ENCODE assay signal across 23 cellular contexts in genomic region chrX:153500676-153501280, GRCh38. TPM values are rescaled to one million over a fixed set of nuclear protein-coding genes. Genes with fewer than 3 reads are reported as not detected.
DNase-seq lines count a peak whose midpoint lies in the region; ATAC-seq, FAIRE-seq and TF ChIP-seq lines count a peak whose summit lies in the region.
"Had no signal": no experiment of that assay in that cellular context is flagged by ENCODE, and none has a peak within 500 bp of the region (broad histone marks: within the 10 kb centered on the region; RNA-seq: fewer than 3 reads in every experiment).

No MANE protein-coding gene starts in this region.

- intact Hi-C loops in sciatic nerve (cut with DNase I), result no loop called here

- H3K27me3 Mint-ChIP-seq in neural crest cell (ENCODE audit: low read depth), result no peaks in the 10 kb centered on the region

- H3K9me2 ChIP-seq in SK-N-SH, result no peaks in the 10 kb centered on the region

- no peaks in the 10 kb centered on the region for H3K79me2 ChIP-seq in SK-N-SH (ENCODE audit: insufficient read depth)

- WGBS in SK-N-SH (ENCODE audit: low lambda C conversion rate), result 61% methylated on average over 9 of the region's 9 CpGs
- WGBS in gastroesophageal sphincter (ENCODE audit: low coverage in 1 of 2), 2 donors, result 78 to 80% methylated on average over 1 to 8 of the region's 9 CpGs

- H3K27ac ChIP-seq in SK-N-SH (ENCODE audit: low read depth in 2 of 2, low read length in 1 of 2), result no peak overlapping the region
- H3K27ac ChIP-seq in gastroesophageal sphincter, result no peak overlapping the region
- H3K27ac ChIP-seq: 22Rv1, GM23248, KMS-11 had no signal

- peaks cover 7% of the 10 kb centered on the region for H3K36me3 Mint-ChIP-seq in neural crest cell (ENCODE audit: low read depth)
- H3K36me3 Mint-ChIP-seq: CD14-positive monocyte had no signal

- H3K4me1 ChIP-seq in SK-N-SH (ENCODE audit: control insufficient read depth in 1 of 2, insufficient read depth in 2 of 2, low read depth in 1 of 2, low read length in 1 of 2), result peaks cover 0 to 21% of the 10 kb centered on the region in 2 experiments; a peak in 1 of 4 replicates
- H3K4me1 ChIP-seq in gastroesophageal sphincter, result peaks cover 0 to 18% (median 0%) of the 10 kb centered on the region in 3 donors

- POLR2A ChIA-PET in SK-N-SH (lab: Yijun Ruan, JAX), result interaction anchor here (1.0 kb wide), 1 partner anchor 11 kb away, joined by 3 read pairs; no protein-coding TSS in a partner anchor

- no peak for TF ChIP-seq RAD21 in SK-N-SH (IDR thresholded peaks at IDR 0.05; ENCODE audit: low read length)

- H3K9ac ChIP-seq in SK-N-SH, result no peak overlapping the region
- H3K9ac ChIP-seq: GM23248, KMS-11 had no signal

- TF ChIP-seq POLR2A in gastroesophageal sphincter (IDR thresholded peaks at IDR 0.05), result no peak

- H3K9me3 ChIP-seq in SK-N-SH, result no peaks in the 10 kb centered on the region
- H3K9me3 ChIP-seq in gastroesophageal sphincter, result no peaks in the 10 kb centered on the region

- no peak for ATAC-seq in SK-N-SH treated with all-trans-retinoic acid at 6 μM for 48 hours
- no peak for ATAC-seq in HG02759 (IDR thresholded peaks at IDR 0.05; ENCODE audit: unreplicated experiment)
- no peak for ATAC-seq in gastroesophageal sphincter
- ATAC-seq in sciatic nerve, result no peak
- ATAC-seq: HCT116 had no signal

- TF ChIP-seq EP300 in SK-N-SH (IDR thresholded peaks at IDR 0.05; ENCODE audit: borderline replicate concordance in 1 of 2, low read depth in 1 of 2, low read length in 1 of 2) (no peak), gastroesophageal sphincter (IDR thresholded peaks at IDR 0.05) (no peak)

- H3K27me3 ChIP-seq in SK-N-SH (ENCODE audit: insufficient read depth) (no peaks in the 10 kb centered on the region), bronchial epithelial cell (ENCODE audit: control insufficient read depth, insufficient read depth, low read length) (no peaks in the 10 kb centered on the region), gastroesophageal sphincter (peaks cover 1% of the 10 kb centered on the region)

- H3K4me3 ChIP-seq in SK-N-SH (ENCODE audit: low read depth in 2 of 2, low read length in 1 of 2) (no peak overlapping the region), bronchial epithelial cell (ENCODE audit: low read depth, low read length) (no peak overlapping the region), gastroesophageal sphincter (no peak overlapping the region)
- H3K4me3 ChIP-seq: GM23248 had no signal

- no peak for TF ChIP-seq CTCF in SK-N-SH (IDR thresholded peaks at IDR 0.05)
- TF ChIP-seq CTCF in bronchial epithelial cell (IDR thresholded peaks at IDR 0.05; ENCODE audit: insufficient read depth, low read length, severe bottlenecking), result no peak
- TF ChIP-seq CTCF in neural crest cell (conservative IDR thresholded peaks at IDR 0.05), result no peak
- no peak for TF ChIP-seq CTCF in gastroesophageal sphincter (IDR thresholded peaks at IDR 0.05)

- H3K9me3 Mint-ChIP-seq in neural crest cell, result peaks cover 7% of the 10 kb centered on the region

- H4K20me1 ChIP-seq in SK-N-SH (ENCODE audit: insufficient read depth), result 0 out of 2 replicates have a peak, but pooled peaks cover 10% of the 10 kb centered on the region

- peaks cover 4% of the 10 kb centered on the region for H3F3A ChIP-seq in SK-N-SH (replicated peaks; ENCODE audit: insufficient read depth)

- H2AFZ ChIP-seq in SK-N-SH (ENCODE audit: low read depth), result no peak overlapping the region
- H2AFZ ChIP-seq: GM23248 had no signal

- DNase-seq in SK-N-SH (no peak), bronchial epithelial cell (ENCODE audit: low read depth) (no peak), neural crest cell (ENCODE audit: low read depth, low spot score) (no peak), sciatic nerve (ENCODE audit: low spot score) (no peak)
- no peak for DNase-seq in activated CD4-positive, alpha-beta T cell treated with anti-CD3 and anti-CD28 coated beads for 4 hours
- DNase-seq: DND-41, GM23248, NCI-H1417 treated with DMSO at 0.1 percent for 48 hours, NCI-H187 treated with DMSO at 0.1 percent for 48 hours, NCI-H345, NCI-H524 treated with DMSO at 0.1 percent for 48 hours, SIG-M5 had no signal

- peaks cover 7% of the 10 kb centered on the region for H3K4me1 Mint-ChIP-seq in neural crest cell
- H3K4me1 Mint-ChIP-seq: CD14-positive monocyte had no signal

- H3K27ac Mint-ChIP-seq in neural crest cell (ENCODE audit: unreplicated experiment), result no peak overlapping the region

- FAIRE-seq in bronchial epithelial cell (lab: Jason Lieb, UNC), result peak; percentile 95

- H3K36me3 ChIP-seq in SK-N-SH (replicated peaks in 1 of 2; ENCODE audit: control insufficient read depth in 1 of 2, insufficient read depth in 2 of 2, low read length in 1 of 2), result no peaks in the 10 kb centered on the region
- no peaks in the 10 kb centered on the region for H3K36me3 ChIP-seq in bronchial epithelial cell (ENCODE audit: control insufficient read depth, insufficient read depth, low read length)
- H3K36me3 ChIP-seq in gastroesophageal sphincter, result no peaks in the 10 kb centered on the region

- H3K4me2 ChIP-seq in SK-N-SH, result no peak overlapping the region
- H3K4me2 ChIP-seq: KMS-11 had no signal

- CTCF ChIA-PET in SK-N-SH (lab: Yijun Ruan, JAX), result interaction anchor here (0.8 to 3.3 kb wide), 4 partner anchors 8 to 38 kb away, joined by 3 to 30 read pairs (median 6); partner anchors contain the start of gene HAUS7

- peak overlapping the region; percentile 56 for H3K4me3 Mint-ChIP-seq in neural crest cell
- H3K4me3 Mint-ChIP-seq: CD14-positive monocyte had no signal

TF ChIP-seq in SK-N-SH, 30 proteins besides CTCF, POLR2A, EP300 and RAD21:
- no peak for TF ChIP-seq ELF1 (IDR thresholded peaks at IDR 0.05)
- no peak for TF ChIP-seq NFIC (IDR thresholded peaks at IDR 0.05; ENCODE audit: borderline replicate concordance)
- TF ChIP-seq MXI1 (IDR thresholded peaks at IDR 0.05; ENCODE audit: low read depth, low read length), result 0 out of 2 replicates have a peak, but pooled peaks have one; percentile 2
- TF ChIP-seq USF2 (IDR thresholded peaks at IDR 0.05; ENCODE audit: borderline replicate concordance, low read depth, low read length), result no peak
TF ChIP-seq in SK-N-SH: peak in this region for 1.

TF ChIP-seq in SK-N-SH treated with all-trans-retinoic acid at 6 μM for 48 hours, 23 proteins besides CTCF, POLR2A, EP300 and RAD21:
- TF ChIP-seq ZNF70 (CRISPR knock-in tag; IDR thresholded peaks at IDR 0.05) (no peak), PATZ1 (CRISPR knock-in tag; IDR thresholded peaks at IDR 0.05; ENCODE audit: borderline replicate concordance) (no peak), GLIS3 (CRISPR knock-in tag; IDR thresholded peaks at IDR 0.05) (no peak), RARB (CRISPR knock-in tag; IDR thresholded peaks at IDR 0.05) (no peak)

RNA-seq across cellular contexts. Expression of gene BGN, which starts 6.0 kb away (rescaled TPM):
- polyA plus RNA-seq in SK-N-SH (2012; rRNA removed), result 15.2 and 28.9 TPM in 2 replicates
- polyA plus RNA-seq in SK-N-SH (2012; cell fraction: cytosol; rRNA removed), result 15.1 and 23.4 TPM in 2 replicates
- polyA plus RNA-seq in SK-N-SH (2012; cell fraction: nucleus; rRNA removed), result 14.3 and 14.9 TPM in 2 replicates
- 0.26 TPM in 1 of 2 replicates, not detected in the other for total RNA-seq in bronchial epithelial cell
- total RNA-seq in neural crest cell, result 80.6 and 85.2 TPM in 2 replicates
- total RNA-seq in gastroesophageal sphincter, result 10 to 100 TPM; 10.4 to 49.4 (median 16.5) TPM
- total RNA-seq in sciatic nerve, result 115 TPM
- total RNA-seq: G401 had no signal
- polyA plus RNA-seq: CD14-positive monocyte had no signal

RNA-seq across cellular contexts. Expression of gene ATP2B3, which starts 16.7 kb away (rescaled TPM):
- 0.16 and 0.18 TPM in 2 replicates for polyA plus RNA-seq in SK-N-SH (2012; rRNA removed)
- 0.06 and 0.41 TPM in 2 replicates for polyA plus RNA-seq in SK-N-SH (2012; cell fraction: cytosol; rRNA removed)
- 0.38 and 0.42 TPM in 2 replicates for polyA plus RNA-seq in SK-N-SH (2012; cell fraction: nucleus; rRNA removed)
- total RNA-seq in bronchial epithelial cell (not detected in 2 replicates), neural crest cell (0.05 and 0.11 TPM in 2 replicates), gastroesophageal sphincter (under 1 TPM in 3 of 4 donors, not detected in 1; 0.13 to 0.37 (median 0.31) TPM), sciatic nerve (0.09 TPM)
- total RNA-seq: G401, GM23248, M059J, RPMI7951 had no signal
- polyA plus RNA-seq: CD14-positive monocyte, GM23248 had no signal

RNA-seq across cellular contexts. Expression of gene HAUS7, which starts 30.4 kb away (rescaled TPM):
- polyA plus RNA-seq in SK-N-SH (2012; rRNA removed), result 27.1 and 39.7 TPM in 2 replicates
- 14.1 and 18.8 TPM in 2 replicates for polyA plus RNA-seq in SK-N-SH (2012; cell fraction: cytosol; rRNA removed)
- polyA plus RNA-seq in SK-N-SH (2012; cell fraction: nucleus; rRNA removed), result 110 and 150 TPM in 2 replicates
- total RNA-seq in bronchial epithelial cell (7.4 and 10.9 TPM in 2 replicates), neural crest cell (51.8 and 58.8 TPM in 2 replicates), gastroesophageal sphincter (10 to 100 TPM; 20.2 to 34.0 (median 28.3) TPM), sciatic nerve (31.4 TPM)

RNA-seq across cellular contexts. Expression of gene TREX2, which starts 54.9 kb away (rescaled TPM):
- polyA plus RNA-seq in SK-N-SH (2012; rRNA removed), result 0.76 and 0.78 TPM in 2 replicates
- 0.08 and 0.20 TPM in 2 replicates for polyA plus RNA-seq in SK-N-SH (2012; cell fraction: cytosol; rRNA removed)
- 4.0 and 6.6 TPM in 2 replicates for polyA plus RNA-seq in SK-N-SH (2012; cell fraction: nucleus; rRNA removed)
- 2.3 and 5.5 TPM in 2 replicates for total RNA-seq in bronchial epithelial cell
- total RNA-seq in neural crest cell, result 0.77 and 1.6 TPM in 2 replicates
- 1 to 10 TPM in 2 of 4 donors, under 1 TPM in 2; 0.42 to 1.6 (median 0.87) TPM for total RNA-seq in gastroesophageal sphincter
- 1.7 TPM for total RNA-seq in sciatic nerve
- total RNA-seq: G401, RPMI7951 had no signal
- polyA plus RNA-seq: AG04450, CD14-positive monocyte had no signal
